In the genomic region with DNA sequence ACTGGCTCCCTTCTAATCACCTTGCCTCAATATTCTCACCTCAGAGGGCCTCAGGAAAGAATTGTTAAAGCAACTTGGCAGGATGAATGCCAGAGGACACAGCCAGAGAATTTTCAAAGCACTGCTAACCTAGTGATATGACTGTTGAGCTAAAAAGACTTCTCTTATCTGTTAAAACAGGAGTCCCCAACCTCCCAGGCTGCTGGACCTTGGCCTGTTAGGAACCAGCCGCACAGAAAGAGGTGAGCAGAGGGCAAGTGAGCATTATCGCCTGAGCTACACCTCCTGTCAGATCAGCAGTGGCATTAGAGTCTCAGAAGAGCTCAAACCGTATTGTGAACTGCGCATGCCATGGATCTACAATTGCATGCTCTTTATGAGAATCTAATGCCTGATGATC, we compare ENCODE assay signal across 18 cellular contexts. TPM values are rescaled to one million over a fixed set of nuclear protein-coding genes. Genes with fewer than 3 reads are reported as not detected.
"Had no signal": no experiment of that assay in that cellular context is flagged by ENCODE, and none has a peak within 500 bp of the region (broad histone marks: within the 10 kb centered on the region; RNA-seq: fewer than 3 reads in every experiment).

No MANE protein-coding gene starts in this region.

- FAIRE-seq: kidney, small intestine had no signal

- ATAC-seq: effector memory CD8-positive, alpha-beta T cell; gastroesophageal sphincter; left colon; naive thymus-derived CD8-positive, alpha-beta T cell; psoas muscle had no signal

- DNase-seq: effector memory CD8-positive, alpha-beta T cell; esophagus squamous epithelium; foreskin fibroblast; glutamatergic neuron; kidney; left colon; mammary epithelial cell; naive thymus-derived CD8-positive, alpha-beta T cell; psoas muscle; retina; small intestine; stimulated activated CD4-positive, alpha-beta T cell treated with anti-CD3 and anti-CD28 coated beads, Interleukin-12 subunit alpha, Interleukin-12 subunit beta, amount 100 ng/mL, for 4 hours; stimulated activated naive CD4-positive, alpha-beta T cell; stomach; substantia nigra; transverse colon had no signal

RNA-seq across cellular contexts. Expression of gene KCNE5, which starts 1.7 kb away (rescaled TPM):
- total RNA-seq: left colon, mononuclear cell, transverse colon had no signal
- polyA plus RNA-seq: naive thymus-derived CD8-positive, alpha-beta T cell; stomach had no signal
